In the genomic region with DNA sequence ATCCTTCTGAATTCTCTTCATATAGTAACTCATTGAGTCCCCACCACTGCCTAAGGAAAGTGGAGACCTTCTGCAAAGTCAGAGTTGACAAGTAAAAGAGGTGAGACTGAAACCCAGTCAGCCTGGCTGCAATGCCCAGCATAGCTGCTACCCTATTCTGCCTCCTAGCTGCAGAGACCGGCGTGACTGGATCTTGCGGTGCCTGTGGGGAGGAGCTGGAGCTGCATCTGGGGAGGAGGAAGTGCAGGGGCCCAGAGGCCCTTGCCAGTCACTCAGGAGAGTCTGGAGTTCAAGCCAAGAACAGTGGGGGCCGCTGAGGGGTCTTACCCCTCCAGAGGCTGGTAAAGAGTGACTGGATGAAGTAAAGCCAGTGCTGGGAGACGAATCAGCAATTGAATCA, we compare ENCODE assay signal across 11 cellular contexts. TPM values are rescaled to one million over a fixed set of nuclear protein-coding genes. Genes with fewer than 3 reads are reported as not detected.
DNase-seq lines count a peak whose midpoint lies in the region; ATAC-seq lines count a peak whose summit lies in the region.
"Had no signal": no experiment of that assay in that cellular context is flagged by ENCODE, and none has a peak within 500 bp of the region (broad histone marks: within the 10 kb centered on the region; RNA-seq: fewer than 3 reads in every experiment).

No MANE protein-coding gene starts in this region.

- H3K4me1 Mint-ChIP-seq in activated CD4-positive, alpha-beta T cell treated with anti-CD3 and anti-CD28 coated beads, Interleukin-2, amount 10 ng/mL, durations not matched to agents 7 days and 5 days, result no peaks in the 10 kb centered on the region
- H3K4me1 Mint-ChIP-seq in stimulated activated effector memory CD8-positive, alpha-beta T cell treated with anti-CD3 and anti-CD28 coated beads, Interleukin-12 subunit alpha, Interleukin-12 subunit beta, amount 100 ng/mL, for 72 hours, result no peaks in the 10 kb centered on the region
- H3K4me1 Mint-ChIP-seq in activated T-helper 2 cell treated with anti-CD3 and anti-CD28 coated beads, Interferon-gamma antibody, Interleukin-2, Interleukin-4, amounts not matched to agents 10 μg/mL and 5 μg/mL and 100 μg/mL, durations not matched to agents 14 hours and 24 hours and 36 hours (ENCODE audit: low read depth), result no peaks in the 10 kb centered on the region

- peak; percentile 40 for ATAC-seq in stimulated activated effector memory CD8-positive, alpha-beta T cell treated with anti-CD3 and anti-CD28 coated beads, Interleukin-12 subunit alpha, Interleukin-12 subunit beta, amount 100 ng/mL, for 72 hours
- ATAC-seq: gastroesophageal sphincter, Panc1 had no signal

- peaks cover 7% of the 10 kb centered on the region for H3K27me3 Mint-ChIP-seq in activated CD4-positive, alpha-beta T cell treated with anti-CD3 and anti-CD28 coated beads, Interleukin-2, amount 10 ng/mL, durations not matched to agents 7 days and 5 days
- H3K27me3 Mint-ChIP-seq in activated T-helper 2 cell treated with anti-CD3 and anti-CD28 coated beads, Interferon-gamma antibody, Interleukin-2, Interleukin-4, amounts not matched to agents 10 μg/mL and 5 μg/mL and 100 μg/mL, durations not matched to agents 14 hours and 24 hours and 36 hours (ENCODE audit: low read depth), result no peaks in the 10 kb centered on the region

- H3K36me3 Mint-ChIP-seq in activated CD4-positive, alpha-beta T cell treated with anti-CD3 and anti-CD28 coated beads, Interleukin-2, amount 10 ng/mL, durations not matched to agents 7 days and 5 days (ENCODE audit: low read depth), result no peaks in the 10 kb centered on the region
- no peaks in the 10 kb centered on the region for H3K36me3 Mint-ChIP-seq in stimulated activated effector memory CD8-positive, alpha-beta T cell treated with anti-CD3 and anti-CD28 coated beads, Interleukin-12 subunit alpha, Interleukin-12 subunit beta, amount 100 ng/mL, for 72 hours
- H3K36me3 Mint-ChIP-seq in activated T-helper 2 cell treated with anti-CD3 and anti-CD28 coated beads, Interferon-gamma antibody, Interleukin-2, Interleukin-4, amounts not matched to agents 10 μg/mL and 5 μg/mL and 100 μg/mL, durations not matched to agents 14 hours and 24 hours and 36 hours (ENCODE audit: low read depth), result no peaks in the 10 kb centered on the region

- CTCF ChIA-PET in activated CD4-positive, alpha-beta T cell treated with anti-CD3 and anti-CD28 coated beads, Interleukin-2, amount 10 ng/mL, durations not matched to agents 7 days and 5 days (lab: Charles Lee), result interaction anchor here (1.0 to 2.0 kb wide), 3 partner anchors 10 to 14 kb away, joined by 3 to 6 read pairs (median 5); no protein-coding TSS in a partner anchor

- no peak overlapping the region for H3K4me3 Mint-ChIP-seq in activated CD4-positive, alpha-beta T cell treated with anti-CD3 and anti-CD28 coated beads, Interleukin-2, amount 10 ng/mL, durations not matched to agents 7 days and 5 days
- no peak overlapping the region for H3K4me3 Mint-ChIP-seq in stimulated activated effector memory CD8-positive, alpha-beta T cell treated with anti-CD3 and anti-CD28 coated beads, Interleukin-12 subunit alpha, Interleukin-12 subunit beta, amount 100 ng/mL, for 72 hours
- H3K4me3 Mint-ChIP-seq in activated T-helper 2 cell treated with anti-CD3 and anti-CD28 coated beads, Interferon-gamma antibody, Interleukin-2, Interleukin-4, amounts not matched to agents 10 μg/mL and 5 μg/mL and 100 μg/mL, durations not matched to agents 14 hours and 24 hours and 36 hours (ENCODE audit: low read depth), result no peak overlapping the region

- H3K9me3 Mint-ChIP-seq in activated CD4-positive, alpha-beta T cell treated with anti-CD3 and anti-CD28 coated beads, Interleukin-2, amount 10 ng/mL, durations not matched to agents 7 days and 5 days, result no peaks in the 10 kb centered on the region
- peaks cover 4% of the 10 kb centered on the region for H3K9me3 Mint-ChIP-seq in stimulated activated effector memory CD8-positive, alpha-beta T cell treated with anti-CD3 and anti-CD28 coated beads, Interleukin-12 subunit alpha, Interleukin-12 subunit beta, amount 100 ng/mL, for 72 hours
- no peaks in the 10 kb centered on the region for H3K9me3 Mint-ChIP-seq in activated T-helper 2 cell treated with anti-CD3 and anti-CD28 coated beads, Interferon-gamma antibody, Interleukin-2, Interleukin-4, amounts not matched to agents 10 μg/mL and 5 μg/mL and 100 μg/mL, durations not matched to agents 14 hours and 24 hours and 36 hours

- peak; percentile 14 for DNase-seq in activated CD4-positive, alpha-beta T cell treated with anti-CD3 and anti-CD28 coated beads, Interleukin-2, amount 10 ng/mL, durations not matched to agents 7 days and 5 days
- DNase-seq in activated CD4-positive, alpha-beta T cell treated with anti-CD3 and anti-CD28 coated beads, Interleukin-2, amount 50 U/mL, for 1 hour, result no peak
- DNase-seq in OCI-M1 (lab: John Stamatoyannopoulos, UW) (peak; percentile 44), germinal center (ENCODE audit: low spot score) (peak; percentile 34), NCI-H2107 (lab: John Stamatoyannopoulos, UW) (no peak), cortex of kidney (lab: John Stamatoyannopoulos, UW) (no peak)
- DNase-seq in stimulated activated effector memory CD8-positive, alpha-beta T cell treated with anti-CD3 and anti-CD28 coated beads, Interleukin-12 subunit alpha, Interleukin-12 subunit beta, amount 100 ng/mL, for 72 hours (ENCODE audit: low spot score in 2 of 2), result no peak
- no peak for DNase-seq in activated T-helper 2 cell treated with anti-CD3 and anti-CD28 coated beads, Interferon-gamma antibody, Interleukin-2, Interleukin-4, amounts not matched to agents 10 μg/mL and 5 μg/mL and 100 μg/mL, durations not matched to agents 14 hours and 24 hours and 36 hours (ENCODE audit: low spot score)
- DNase-seq: activated effector memory CD4-positive, alpha-beta T cell treated with Interleukin-2 at 50 U/mL for 16 hours had no signal

- POLR2A ChIA-PET in activated CD4-positive, alpha-beta T cell treated with anti-CD3 and anti-CD28 coated beads, Interleukin-2, amount 10 ng/mL, durations not matched to agents 7 days and 5 days (lab: Charles Lee), result no interaction called here

- intact Hi-C loops in activated T-helper 2 cell treated with anti-CD3 and anti-CD28 coated beads, Interferon-gamma antibody, Interleukin-2, Interleukin-4, amounts not matched to agents 10 μg/mL and 5 μg/mL and 100 μg/mL, durations not matched to agents 14 hours and 24 hours and 36 hours (cut with micrococcal nuclease), result no loop called here

- H3K27ac Mint-ChIP-seq in activated CD4-positive, alpha-beta T cell treated with anti-CD3 and anti-CD28 coated beads, Interleukin-2, amount 10 ng/mL, durations not matched to agents 7 days and 5 days, result no peak overlapping the region
- no peak overlapping the region for H3K27ac Mint-ChIP-seq in stimulated activated effector memory CD8-positive, alpha-beta T cell treated with anti-CD3 and anti-CD28 coated beads, Interleukin-12 subunit alpha, Interleukin-12 subunit beta, amount 100 ng/mL, for 72 hours
- H3K27ac Mint-ChIP-seq in activated T-helper 2 cell treated with anti-CD3 and anti-CD28 coated beads, Interferon-gamma antibody, Interleukin-2, Interleukin-4, amounts not matched to agents 10 μg/mL and 5 μg/mL and 100 μg/mL, durations not matched to agents 14 hours and 24 hours and 36 hours, result no peak overlapping the region

RNA-seq across cellular contexts. Expression of a gene that starts 35.0 kb away (rescaled TPM):
- not detected for total RNA-seq in activated CD4-positive, alpha-beta T cell treated with anti-CD3 and anti-CD28 coated beads, Interleukin-2, amount 10 ng/mL, durations not matched to agents 7 days and 5 days
- not detected in 2 replicates for total RNA-seq in activated T-helper 2 cell treated with anti-CD3 and anti-CD28 coated beads, Interferon-gamma antibody, Interleukin-2, Interleukin-4, amounts not matched to agents 10 μg/mL and 5 μg/mL and 100 μg/mL, durations not matched to agents 14 hours and 24 hours and 36 hours

Comparison
In these comparisons a context has a peak if more than half of its experiments do, and no peak if none do; other contexts are left out.
1. DNase-seq: peak in activated CD4-positive, alpha-beta T cell treated with anti-CD3 and anti-CD28 coated beads, Interleukin-2, amount 10 ng/mL, durations not matched to agents 7 days and 5 days (single experiment), OCI-M1 (single experiment) and germinal center (single experiment); none in activated CD4-positive, alpha-beta T cell treated with anti-CD3 and anti-CD28 coated beads, Interleukin-2, amount 50 U/mL, for 1 hour (single experiment), stimulated activated effector memory CD8-positive, alpha-beta T cell treated with anti-CD3 and anti-CD28 coated beads, Interleukin-12 subunit alpha, Interleukin-12 subunit beta, amount 100 ng/mL, for 72 hours (0 of 2), activated T-helper 2 cell treated with anti-CD3 and anti-CD28 coated beads, Interferon-gamma antibody, Interleukin-2, Interleukin-4, amounts not matched to agents 10 μg/mL and 5 μg/mL and 100 μg/mL, durations not matched to agents 14 hours and 24 hours and 36 hours (single experiment), NCI-H2107 (single experiment) and cortex of kidney (single experiment).